Comparison of ENCODE assay signal across 14 cellular contexts in the genomic region with DNA sequence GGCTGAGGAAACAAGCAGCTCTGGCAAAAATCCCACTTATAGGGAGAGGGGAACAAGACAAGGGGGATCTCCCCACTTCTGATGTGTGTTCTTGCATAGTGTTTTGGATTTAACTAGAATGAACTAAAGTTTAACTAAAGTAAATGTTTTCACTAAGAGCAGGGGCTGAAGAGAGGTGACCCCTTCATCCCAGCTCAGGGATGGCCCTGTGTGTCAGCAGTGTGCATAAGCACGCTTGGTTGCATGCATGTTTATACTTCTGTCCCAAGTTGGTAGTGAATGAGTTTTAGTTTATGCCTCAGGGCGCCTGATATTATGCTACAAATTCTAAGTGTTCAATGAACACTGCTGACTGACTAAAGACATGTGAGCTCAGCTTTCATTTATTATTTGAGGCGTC.
"Had no signal": no experiment of that assay in that cellular context is flagged by ENCODE, and none has a peak within 500 bp of the region (broad histone marks: within the 10 kb centered on the region; RNA-seq: fewer than 3 reads in every experiment).

No MANE protein-coding gene starts in this region.

- H3K4me1 ChIP-seq: foreskin keratinocyte had no signal

- H3K27me3 ChIP-seq: esophagus squamous epithelium, foreskin keratinocyte, suprapubic skin, upper lobe of right lung had no signal

- H3K4me3 ChIP-seq: esophagus squamous epithelium, suprapubic skin, upper lobe of right lung had no signal

- H3K36me3 Mint-ChIP-seq: natural killer cell treated with Interleukin-12 subunit alpha and Interleukin-12 subunit beta and Interleukin-15 and Interleukin-18, amount 100 ng/mL, for 72 hours had no signal

- H3K9me3 Mint-ChIP-seq: dendritic cell treated with granulocyte-macrophage colony-stimulating factor and Interleukin-4, amounts not matched to agents 40 ng/mL and 50 ng/mL, for 4 days; natural killer cell treated with Interleukin-12 subunit alpha and Interleukin-12 subunit beta and Interleukin-15 and Interleukin-18, amount 100 ng/mL, for 72 hours had no signal

- H3K27me3 Mint-ChIP-seq: activated naive CD8-positive, alpha-beta T cell; dendritic cell treated with granulocyte-macrophage colony-stimulating factor and Interleukin-4, amounts not matched to agents 40 ng/mL and 50 ng/mL, for 4 days had no signal

- H3K4me3 Mint-ChIP-seq: activated naive CD8-positive, alpha-beta T cell; dendritic cell treated with granulocyte-macrophage colony-stimulating factor and Interleukin-4, amounts not matched to agents 40 ng/mL and 50 ng/mL, for 4 days; natural killer cell treated with Interleukin-12 subunit alpha and Interleukin-12 subunit beta and Interleukin-15 and Interleukin-18, amount 100 ng/mL, for 72 hours; T-helper 17 cell had no signal

- H3K4me1 Mint-ChIP-seq: T-helper 17 cell had no signal

- FAIRE-seq: kidney had no signal

- H3K9me3 ChIP-seq: esophagus squamous epithelium, suprapubic skin, upper lobe of right lung had no signal

- H3K27ac ChIP-seq: esophagus squamous epithelium, foreskin keratinocyte, suprapubic skin, upper lobe of right lung had no signal

- H3K36me3 ChIP-seq: esophagus squamous epithelium, suprapubic skin, upper lobe of right lung had no signal

- H3K27ac Mint-ChIP-seq: activated naive CD8-positive, alpha-beta T cell; dendritic cell treated with granulocyte-macrophage colony-stimulating factor and Interleukin-4, amounts not matched to agents 40 ng/mL and 50 ng/mL, for 4 days; T-helper 17 cell had no signal

- DNase-seq: activated effector memory CD4-positive, alpha-beta T cell treated with anti-CD3 and anti-CD28 coated beads, Interleukin-2, amount 50 U/mL, for 16 hours; cerebellar nuclear complex; esophagus squamous epithelium; foreskin keratinocyte; kidney; stimulated activated CD4-positive, alpha-beta T cell treated with anti-CD3 and anti-CD28 coated beads, Interleukin-4, amount 100 ng/mL, for 1 hour; stimulated activated CD8-positive, alpha-beta memory T cell treated with anti-CD3 and anti-CD28 coated beads, Interleukin-4, amount 100 ng/mL, for 48 hours; stimulated activated naive CD8-positive, alpha-beta T cell treated with anti-CD3 and anti-CD28 coated beads, Interleukin-15, Interleukin-2, amounts not matched to agents 100 U/mL and 50 U/mL, for 24 hours; T-helper 17 cell; upper lobe of right lung had no signal
